11 cellular contexts compared by ENCODE assay signal in genomic region chr9:133839822-133840329, GRCh38.
DNase-seq lines count a peak whose midpoint lies in the region; ATAC-seq and TF ChIP-seq lines count a peak whose summit lies in the region.
"Had no signal": no experiment of that assay in that cellular context is flagged by ENCODE, and none has a peak within 500 bp of the region (broad histone marks: within the 10 kb centered on the region; RNA-seq: fewer than 3 reads in every experiment).

No MANE protein-coding gene starts in this region.

- no peak overlapping the region for H3K4me3 ChIP-seq in H7 (ENCODE audit: insufficient read depth, low read depth, low read length)
- H3K4me3 ChIP-seq in adrenal gland, result no peak overlapping the region
- H3K4me3 ChIP-seq in right cardiac atrium (ENCODE audit: low read length), result no peak overlapping the region
- H3K4me3 ChIP-seq: ascending aorta had no signal

- WGBS in adrenal gland, 4 donors, result 56 to 67% (median 57%) methylated on average over 10 to 15 of the region's 15 CpGs
- WGBS in right cardiac atrium, result 28% methylated on average over 15 of the region's 15 CpGs

- H3K4me1 ChIP-seq in adrenal gland (replicated peaks in 1 of 2) (peaks cover 9 to 28% of the 10 kb centered on the region in 2 donors), right cardiac atrium (ENCODE audit: control insufficient read depth, insufficient read depth, low read length) (no peaks in the 10 kb centered on the region)
- H3K4me1 ChIP-seq: ascending aorta had no signal

- no peaks in the 10 kb centered on the region for H3K36me3 ChIP-seq in H7 (replicated peaks; ENCODE audit: control insufficient read depth, insufficient read depth, low read length)
- no peaks in the 10 kb centered on the region for H3K36me3 ChIP-seq in adrenal gland (replicated peaks in 1 of 2)
- H3K36me3 ChIP-seq: ascending aorta had no signal

- H3K27me3 ChIP-seq in H7 (ENCODE audit: control insufficient read depth, insufficient read depth, low read length) (no peaks in the 10 kb centered on the region), adrenal gland (no peaks in the 10 kb centered on the region), right cardiac atrium (ENCODE audit: control insufficient read depth, insufficient read depth) (no peaks in the 10 kb centered on the region)
- H3K27me3 ChIP-seq: ascending aorta had no signal

- no peak for TF ChIP-seq CTCF in adrenal gland (IDR thresholded peaks at IDR 0.05)

- peak; percentile 23 to 32 for ATAC-seq in right cardiac atrium
- ATAC-seq in GM21619 (IDR thresholded peaks at IDR 0.05; ENCODE audit: unreplicated experiment), result no peak

- peak overlapping the region in 3 of 5 donors; percentile 16 to 77 (median 60) for H3K27ac ChIP-seq in adrenal gland
- no peak overlapping the region for H3K27ac ChIP-seq in right cardiac atrium (ENCODE audit: low read length)
- H3K27ac ChIP-seq: ascending aorta had no signal

- intact Hi-C loops in adrenal gland (cut with DNase I) (no loop called here), right cardiac atrium (cut with DNase I) (no loop called here)

- no peaks in the 10 kb centered on the region for H3K9me3 ChIP-seq in adrenal gland (replicated peaks in 1 of 3)
- no peaks in the 10 kb centered on the region for H3K9me3 ChIP-seq in right cardiac atrium (ENCODE audit: control insufficient read depth, low read length)
- H3K9me3 ChIP-seq: ascending aorta had no signal

- TF ChIP-seq POLR2A in adrenal gland (IDR thresholded peaks at IDR 0.05), result no peak

- DNase-seq in H7, result peak; percentile 94
- DNase-seq in adrenal gland, result peak in 2 of 7 donors; percentile 45 to 66
- peak in 1 of 3 donors; percentile 78 for DNase-seq in right cardiac atrium
- DNase-seq in renal cortical epithelial cell (ENCODE audit: low read depth), result peak; percentile 22
- no peak for DNase-seq in stimulated activated CD4-positive, alpha-beta T cell treated with anti-CD3 and anti-CD28 coated beads, Interleukin-2, amount 100 ng/mL, for 48 hours
- no peak for DNase-seq in NCI-H1694 treated with DMSO at 0.1 percent for 48 hours (lab: John Stamatoyannopoulos, UW)
- DNase-seq in NCI-H510A treated with DMSO at 0.1 percent for 48 hours (lab: John Stamatoyannopoulos, UW), result no peak
- DNase-seq: head of caudate nucleus, nucleus accumbens had no signal

Comparison
In these comparisons a context has a peak if more than half of its experiments do, and no peak if none do; other contexts are left out.
1. DNase-seq: peak in H7 (single experiment) and renal cortical epithelial cell (single experiment); none in stimulated activated CD4-positive, alpha-beta T cell treated with anti-CD3 and anti-CD28 coated beads, Interleukin-2, amount 100 ng/mL, for 48 hours (0 of 2), NCI-H1694 treated with DMSO at 0.1 percent for 48 hours (single experiment) and NCI-H510A treated with DMSO at 0.1 percent for 48 hours (single experiment).